In the genomic region with DNA sequence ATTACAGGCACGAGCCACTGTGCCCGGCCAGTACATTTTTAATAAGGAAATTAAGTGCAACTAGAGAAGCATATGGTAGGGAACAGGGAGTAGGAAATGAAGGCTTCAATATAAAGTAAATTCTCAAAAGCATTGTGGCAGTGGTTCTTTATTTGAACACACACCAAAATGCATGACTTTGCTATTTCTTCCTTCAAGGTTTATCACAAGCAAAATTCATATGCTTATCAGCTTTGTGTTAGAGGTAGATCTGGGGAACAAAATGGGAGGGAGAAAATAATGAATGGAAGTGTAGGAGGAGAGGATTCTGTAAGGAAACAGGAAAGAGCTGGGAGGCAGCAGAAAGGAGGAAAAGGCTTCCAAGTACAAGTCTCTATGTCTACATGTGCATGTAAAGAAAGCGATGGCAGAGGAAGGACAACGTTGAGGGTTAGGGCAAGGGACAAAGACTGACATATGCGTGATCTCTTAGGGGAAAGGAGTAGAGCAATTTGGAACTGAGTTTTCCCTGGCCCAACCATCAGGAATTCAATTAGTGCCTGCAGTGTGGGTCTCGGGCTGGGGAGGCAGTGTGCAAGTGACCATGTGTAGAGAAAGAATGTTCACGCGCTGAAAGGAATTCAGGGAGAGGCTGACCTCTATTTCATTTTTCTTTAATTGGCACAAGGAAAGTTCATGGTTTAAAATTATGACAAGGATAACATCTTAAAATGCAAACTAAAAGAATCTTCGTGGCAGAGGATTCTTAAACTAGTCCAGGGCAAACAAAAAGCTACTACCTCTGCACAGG, we compare ENCODE assay signal across 31 cellular contexts. TPM values are rescaled to one million over a fixed set of nuclear protein-coding genes. Genes with fewer than 3 reads are reported as not detected.
DNase-seq lines count a peak whose midpoint lies in the region; ATAC-seq and TF ChIP-seq lines count a peak whose summit lies in the region.
"Had no signal": no experiment of that assay in that cellular context is flagged by ENCODE, and none has a peak within 500 bp of the region (broad histone marks: within the 10 kb centered on the region; RNA-seq: fewer than 3 reads in every experiment).

No MANE protein-coding gene starts in this region.

- no peaks in the 10 kb centered on the region for H3K27me3 Mint-ChIP-seq in endodermal cell (ENCODE audit: insufficient read depth)
- no peaks in the 10 kb centered on the region for H3K27me3 Mint-ChIP-seq in nephron (ENCODE audit: low read depth)
- peaks cover 4% of the 10 kb centered on the region for H3K27me3 Mint-ChIP-seq in type B pancreatic cell
- H3K27me3 Mint-ChIP-seq in chondrocyte (ENCODE audit: low read depth), result no peaks in the 10 kb centered on the region
- peaks cover under 1% of the 10 kb centered on the region for H3K27me3 Mint-ChIP-seq in activated CD4-positive, alpha-beta memory T cell treated with anti-CD3 and anti-CD28 coated beads for 36 hours

- TF ChIP-seq RAD21 in SK-N-SH (IDR thresholded peaks at IDR 0.05; ENCODE audit: low read length), result no peak

- DNase-seq in SK-N-SH, result no peak
- DNase-seq in endodermal cell, result no peak
- no peak for DNase-seq in type B pancreatic cell (ENCODE audit: extremely low spot score, unreplicated experiment)
- DNase-seq in chondrocyte (ENCODE audit: low spot score), result no peak
- DNase-seq in activated CD4-positive, alpha-beta memory T cell treated with anti-CD3 and anti-CD28 coated beads for 36 hours, result no peak
- DNase-seq: activated CD4-positive, alpha-beta T cell treated with anti-CD3 and anti-CD28 coated beads for 36 hours; activated naive CD4-positive, alpha-beta T cell treated with Interleukin-2 at 50 U/mL for 16 hours; activated T-cell treated with anti-CD3 and anti-CD28 coated beads, Interleukin-2, amount 50 U/mL, for 4 hours; CD8-positive, alpha-beta memory T cell; DMS53; GF-D8; glutamatergic neuron; GOT3; Kasumi-1; NCI-H1694 treated with DMSO at 0.1 percent for 48 hours; NCI-H2171; NCI-H524; Peyer's patch; right cardiac atrium; SIG-M5; stimulated activated CD8-positive, alpha-beta memory T cell treated with anti-CD3 and anti-CD28 coated beads, Interleukin-4, amount 100 ng/mL, for 48 hours; stomach; T-cell had no signal

- POLR2A ChIA-PET in SK-N-SH (lab: Yijun Ruan, JAX), result no interaction called here
- POLR2A ChIA-PET in activated CD4-positive, alpha-beta memory T cell treated with anti-CD3 and anti-CD28 coated beads for 36 hours (lab: Charles Lee), result interaction anchor here (0.6 kb wide), 1 partner anchor 78 kb away, joined by 3 read pairs; no protein-coding TSS in a partner anchor

- CTCF ChIA-PET in SK-N-SH (lab: Yijun Ruan, JAX), result interaction anchor here (0.5 to 1.4 kb wide), 4 partner anchors 20 to 170 kb away, joined by 3 read pairs; no protein-coding TSS in a partner anchor
- CTCF ChIA-PET in activated CD4-positive, alpha-beta memory T cell treated with anti-CD3 and anti-CD28 coated beads for 36 hours (lab: Charles Lee), result no interaction called here

- no peaks in the 10 kb centered on the region for H3K36me3 Mint-ChIP-seq in endodermal cell (ENCODE audit: low read depth)
- no peaks in the 10 kb centered on the region for H3K36me3 Mint-ChIP-seq in nephron (ENCODE audit: low read depth)
- peaks cover 8% of the 10 kb centered on the region for H3K36me3 Mint-ChIP-seq in type B pancreatic cell
- H3K36me3 Mint-ChIP-seq in chondrocyte (ENCODE audit: low read depth), result no peaks in the 10 kb centered on the region
- no peaks in the 10 kb centered on the region for H3K36me3 Mint-ChIP-seq in activated CD4-positive, alpha-beta memory T cell treated with anti-CD3 and anti-CD28 coated beads for 36 hours
- H3K36me3 Mint-ChIP-seq: CD8-positive, alpha-beta memory T cell; T-cell had no signal

- H3K4me3 ChIP-seq in SK-N-SH (ENCODE audit: low read depth in 2 of 2, low read length in 1 of 2) (no peak overlapping the region), endodermal cell (ENCODE audit: low read length) (no peak overlapping the region)
- H3K4me3 ChIP-seq: breast epithelium, coronary artery, Peyer's patch, stomach, tibial nerve had no signal

- H3K79me2 ChIP-seq in SK-N-SH (ENCODE audit: insufficient read depth), result no peaks in the 10 kb centered on the region

- H3K36me3 ChIP-seq in SK-N-SH (replicated peaks in 1 of 2; ENCODE audit: control insufficient read depth in 1 of 2, insufficient read depth in 2 of 2, low read length in 1 of 2) (no peaks in the 10 kb centered on the region), endodermal cell (ENCODE audit: control insufficient read depth, insufficient read depth, low read length) (no peaks in the 10 kb centered on the region)
- H3K36me3 ChIP-seq: breast epithelium, Peyer's patch, stomach, tibial nerve had no signal

- TF ChIP-seq CTCF in SK-N-SH (IDR thresholded peaks at IDR 0.05), result no peak
- TF ChIP-seq CTCF in endodermal cell (conservative IDR thresholded peaks at IDR 0.05), result peak; percentile 47
- TF ChIP-seq CTCF in nephron (IDR thresholded peaks at IDR 0.05; ENCODE audit: unreplicated experiment in 3 of 3), result no peak
- no peak for TF ChIP-seq CTCF in type B pancreatic cell (conservative IDR thresholded peaks at IDR 0.05)
- no peak for TF ChIP-seq CTCF in chondrocyte (IDR thresholded peaks at IDR 0.05)

- ATAC-seq in SK-N-SH treated with all-trans-retinoic acid at 6 μM for 48 hours (peak; percentile 35; the same call in 1 of the 3 replicates), HG02623 (IDR thresholded peaks at IDR 0.05; ENCODE audit: unreplicated experiment) (no peak)
- ATAC-seq: activated CD4-positive, alpha-beta T cell treated with anti-CD3 and anti-CD28 coated beads for 36 hours; activated T-cell treated with anti-CD3 and anti-CD28 coated beads, Interleukin-2, amount 50 U/mL, for 4 hours; right cardiac atrium; T-cell had no signal

- H3K27me3 ChIP-seq in SK-N-SH (ENCODE audit: insufficient read depth) (no peaks in the 10 kb centered on the region), endodermal cell (ENCODE audit: control insufficient read depth, insufficient read depth, low read length, poor library complexity, severe bottlenecking) (no peaks in the 10 kb centered on the region)
- H3K27me3 ChIP-seq: breast epithelium, Peyer's patch, stomach, tibial nerve had no signal

- no peaks in the 10 kb centered on the region for H4K20me1 ChIP-seq in SK-N-SH (ENCODE audit: insufficient read depth)

- H3K4me1 Mint-ChIP-seq in endodermal cell (peaks cover 22% of the 10 kb centered on the region), nephron (peaks cover 41% of the 10 kb centered on the region), type B pancreatic cell (ENCODE audit: unreplicated experiment) (peaks cover 4% of the 10 kb centered on the region), chondrocyte (ENCODE audit: low read depth) (peaks cover 11% of the 10 kb centered on the region)
- H3K4me1 Mint-ChIP-seq in activated CD4-positive, alpha-beta memory T cell treated with anti-CD3 and anti-CD28 coated beads for 36 hours (ENCODE audit: low read depth), result no peaks in the 10 kb centered on the region
- H3K4me1 Mint-ChIP-seq: activated CD4-positive, alpha-beta T cell treated with anti-CD3 and anti-CD28 coated beads for 36 hours; CD8-positive, alpha-beta memory T cell; T-cell had no signal

- H3K9ac ChIP-seq in SK-N-SH (no peak overlapping the region), endodermal cell (ENCODE audit: extremely low read depth, low read length, poor library complexity, severe bottlenecking) (no peak overlapping the region)

- no peak overlapping the region for H3K4me2 ChIP-seq in SK-N-SH

- intact Hi-C loops in activated CD4-positive, alpha-beta memory T cell treated with anti-CD3 and anti-CD28 coated beads for 36 hours (cut with micrococcal nuclease), result no loop called here

- H3K4me3 Mint-ChIP-seq in endodermal cell, result no peak overlapping the region
- H3K4me3 Mint-ChIP-seq in nephron, result peak overlapping the region in 1 of 3 experiments; percentile 0
- peak overlapping the region; percentile 7 for H3K4me3 Mint-ChIP-seq in type B pancreatic cell
- no peak overlapping the region for H3K4me3 Mint-ChIP-seq in chondrocyte (ENCODE audit: unreplicated experiment)
- H3K4me3 Mint-ChIP-seq in activated CD4-positive, alpha-beta memory T cell treated with anti-CD3 and anti-CD28 coated beads for 36 hours, result no peak overlapping the region
- H3K4me3 Mint-ChIP-seq: activated CD4-positive, alpha-beta T cell treated with anti-CD3 and anti-CD28 coated beads for 36 hours; activated T-cell treated with anti-CD3 and anti-CD28 coated beads, Interleukin-2, amount 50 U/mL, for 4 hours; B cell; CD8-positive, alpha-beta memory T cell; T-cell had no signal

- H3K27ac Mint-ChIP-seq in endodermal cell, result no peak overlapping the region
- H3K27ac Mint-ChIP-seq in nephron, result peak overlapping the region; percentile 88 to 92 (median 89)
- peak overlapping the region; percentile 77 for H3K27ac Mint-ChIP-seq in type B pancreatic cell
- no peak overlapping the region for H3K27ac Mint-ChIP-seq in chondrocyte (ENCODE audit: unreplicated experiment)
- no peak overlapping the region for H3K27ac Mint-ChIP-seq in activated CD4-positive, alpha-beta memory T cell treated with anti-CD3 and anti-CD28 coated beads for 36 hours
- H3K27ac Mint-ChIP-seq: activated CD4-positive, alpha-beta T cell treated with anti-CD3 and anti-CD28 coated beads for 36 hours; B cell; T-cell had no signal

- H3F3A ChIP-seq in SK-N-SH (replicated peaks; ENCODE audit: insufficient read depth), result no peaks in the 10 kb centered on the region

- H3K9me2 ChIP-seq in SK-N-SH, result no peaks in the 10 kb centered on the region

- 86% methylated on average over 9 of the region's 9 CpGs for WGBS in SK-N-SH (ENCODE audit: low lambda C conversion rate)
- WGBS in endodermal cell (ENCODE audit: insufficient coverage in 1 of 2, insufficient read length in 1 of 2), 2 experiments, result 81 to 93% methylated on average over 7 to 9 of the region's 9 CpGs

- H3K4me1 ChIP-seq in SK-N-SH (ENCODE audit: control insufficient read depth in 1 of 2, insufficient read depth in 2 of 2, low read depth in 1 of 2, low read length in 1 of 2) (peaks cover 0 to 2% of the 10 kb centered on the region in 2 experiments; a peak in 1 of 4 replicates), endodermal cell (ENCODE audit: control insufficient read depth, insufficient read depth, low read length) (peaks cover 6% of the 10 kb centered on the region)
- H3K4me1 ChIP-seq: breast epithelium, Peyer's patch, stomach had no signal

- H3K9me3 ChIP-seq in SK-N-SH, result no peaks in the 10 kb centered on the region
- H3K9me3 ChIP-seq in endodermal cell (ENCODE audit: control insufficient read depth, low read length), result no peaks in the 10 kb centered on the region
- H3K9me3 ChIP-seq: breast epithelium, Peyer's patch, stomach, tibial nerve had no signal

- TF ChIP-seq EP300 in SK-N-SH (IDR thresholded peaks at IDR 0.05; ENCODE audit: borderline replicate concordance in 1 of 2, low read depth in 1 of 2, low read length in 1 of 2), result no peak

- H3K9me3 Mint-ChIP-seq in endodermal cell, result no peaks in the 10 kb centered on the region
- H3K9me3 Mint-ChIP-seq in nephron, result no peaks in the 10 kb centered on the region
- H3K9me3 Mint-ChIP-seq in type B pancreatic cell, result peaks cover 1% of the 10 kb centered on the region
- no peaks in the 10 kb centered on the region for H3K9me3 Mint-ChIP-seq in chondrocyte (ENCODE audit: low read depth)
- H3K9me3 Mint-ChIP-seq in activated CD4-positive, alpha-beta memory T cell treated with anti-CD3 and anti-CD28 coated beads for 36 hours, result no peaks in the 10 kb centered on the region
- H3K9me3 Mint-ChIP-seq: activated T-cell treated with anti-CD3 and anti-CD28 coated beads, Interleukin-2, amount 50 U/mL, for 4 hours; T-cell had no signal

- H2AFZ ChIP-seq in SK-N-SH (ENCODE audit: low read depth), result no peak overlapping the region

- no peak overlapping the region for H3K27ac ChIP-seq in SK-N-SH (ENCODE audit: low read depth in 2 of 2, low read length in 1 of 2)
- H3K27ac ChIP-seq in endodermal cell (ENCODE audit: low read depth, low read length), result no peak overlapping the region
- H3K27ac ChIP-seq: 22Rv1, breast epithelium, coronary artery, Peyer's patch, stomach had no signal

RNA-seq across cellular contexts. Expression of gene RASSF8, which starts 22.9 kb away (rescaled TPM):
- polyA plus RNA-seq in SK-N-SH (2012; rRNA removed), result 15.3 and 17.9 TPM in 2 replicates
- 19.2 and 21.4 TPM in 2 replicates for polyA plus RNA-seq in SK-N-SH (2012; cell fraction: cytosol; rRNA removed)
- polyA plus RNA-seq in SK-N-SH (2012; cell fraction: nucleus; rRNA removed), result 9.0 and 17.8 TPM in 2 replicates
- 100 to 1,000 TPM in 1 of 2 donors, 10 to 100 TPM in 1; 87.0 to 183 TPM for total RNA-seq in endodermal cell
- polyA plus RNA-seq in endodermal cell (2013, experiment 1 of 2), result 29.0 TPM
- polyA plus RNA-seq in endodermal cell (2013, experiment 2 of 2), result 30.8 TPM
- 46.3 and 65.1 TPM in 2 replicates for total RNA-seq in type B pancreatic cell (ENCODE audit: low replicate concordance)
- total RNA-seq in chondrocyte, result 28.1 to 54.6 TPM (median 46.2 TPM) in 3 replicates
- under 1 TPM; 0.26 to 0.29 TPM for total RNA-seq in activated CD4-positive, alpha-beta memory T cell treated with anti-CD3 and anti-CD28 coated beads for 36 hours
- polyA plus RNA-seq: CD8-positive, alpha-beta memory T cell had no signal

Comparison
In these comparisons a context has a peak if more than half of its experiments do, and no peak if none do; other contexts are left out.
1. H3K27ac Mint-ChIP-seq: peak in nephron (3 of 3) and type B pancreatic cell (single experiment); none in endodermal cell (single experiment), chondrocyte (single experiment) and activated CD4-positive, alpha-beta memory T cell treated with anti-CD3 and anti-CD28 coated beads for 36 hours (single experiment).
2. RNA of gene RASSF8, which starts 22.9 kb away (total RNA-seq): 87.0 to 183 TPM in endodermal cell, 28.1 to 54.6 TPM in chondrocyte and 46.3 to 65.1 TPM in type B pancreatic cell; 0.26 to 0.29 TPM in activated CD4-positive, alpha-beta memory T cell treated with anti-CD3 and anti-CD28 coated beads for 36 hours; every median in the first group is over 10 times any median in the second.